17 cellular contexts compared by ENCODE assay signal in genomic region chr21:38649120-38649519, GRCh38.
"Had no signal": no experiment of that assay in that cellular context is flagged by ENCODE, and none has a peak within 500 bp of the region (broad histone marks: within the 10 kb centered on the region; RNA-seq: fewer than 3 reads in every experiment).

No MANE protein-coding gene starts in this region.

- H3K4me3 ChIP-seq: gastrocnemius medialis, prostate gland, suprapubic skin, tibial nerve, upper lobe of right lung had no signal

- H3K9me3 ChIP-seq: gastrocnemius medialis, prostate gland, suprapubic skin, tibial nerve, upper lobe of right lung had no signal

- H3K4me1 ChIP-seq: gastrocnemius medialis, parathyroid adenoma, prostate gland, suprapubic skin, tibial nerve, upper lobe of right lung had no signal

- H3K9ac ChIP-seq: parathyroid adenoma had no signal

- H3K27ac ChIP-seq: gastrocnemius medialis, parathyroid adenoma, prostate gland, suprapubic skin, tibial nerve, upper lobe of right lung had no signal

- DNase-seq: effector memory CD4-positive, alpha-beta T cell; gastrocnemius medialis; glutamatergic neuron; islet precursor cell; mammary epithelial cell; naive thymus-derived CD4-positive, alpha-beta T cell; nephron progenitor cell; stimulated activated naive CD8-positive, alpha-beta T cell treated with anti-CD3 and anti-CD28 coated beads, Interleukin-15, Interleukin-2, amounts not matched to agents 100 U/mL and 50 U/mL, for 24 hours; upper lobe of right lung had no signal

- H2AFZ ChIP-seq: parathyroid adenoma had no signal

- H3K79me2 ChIP-seq: parathyroid adenoma had no signal

- H3K27me3 ChIP-seq: upper lobe of right lung had no signal

- ATAC-seq: esophagus mucosa; gastrocnemius medialis; left lobe of liver; naive thymus-derived CD4-positive, alpha-beta T cell; sciatic nerve; stimulated activated effector memory CD8-positive, alpha-beta T cell treated with anti-CD3 and anti-CD28 coated beads, Interleukin-12 subunit alpha, Interleukin-12 subunit beta, amount 100 ng/mL, for 72 hours; stimulated activated naive CD8-positive, alpha-beta T cell treated with anti-CD3 and anti-CD28 coated beads, Interleukin-15, Interleukin-2, amounts not matched to agents 100 U/mL and 50 U/mL, for 24 hours; upper lobe of right lung had no signal

- H3K36me3 ChIP-seq: gastrocnemius medialis, prostate gland, suprapubic skin, tibial nerve, upper lobe of right lung had no signal
